ENCODE assay signal across 17 cellular contexts in genomic region chr10:14285941-14286555, GRCh38. TPM values are rescaled to one million over a fixed set of nuclear protein-coding genes. Genes with fewer than 3 reads are reported as not detected.
DNase-seq lines count a peak whose midpoint lies in the region; ATAC-seq and TF ChIP-seq lines count a peak whose summit lies in the region.
"Had no signal": no experiment of that assay in that cellular context is flagged by ENCODE, and none has a peak within 500 bp of the region (broad histone marks: within the 10 kb centered on the region; RNA-seq: fewer than 3 reads in every experiment).

No MANE protein-coding gene starts in this region.

- POLR2A ChIA-PET in HEK293 (lab: Yijun Ruan, JAX): no interaction called here

- H3K27ac ChIP-seq in HEK293 (ENCODE audit: extremely low read depth, low read depth, low read length): no peak overlapping the region
- H3K27ac ChIP-seq: 22Rv1; A549; BLaER1 treated with 17β-estradiol and CSF1 and Interleukin-3, amounts not matched to agents 10 nM and 100 nM; C4-2B had no signal

- TF ChIP-seq CTCF in HEK293 (tag by site-specific recombination; IDR thresholded peaks at IDR 0.05): no peak

- no peak overlapping the region for H3K4me3 ChIP-seq in HEK293 (ENCODE audit: low read depth, low read length)
- H3K4me3 ChIP-seq: A549; BLaER1 treated with 17β-estradiol and CSF1 and Interleukin-3, amounts not matched to agents 10 nM and 100 nM had no signal

- intact Hi-C loops in sciatic nerve (cut with DNase I): no loop called here

- DNase-seq in fibroblast of gingiva (ENCODE audit: low read depth) (peak; percentile 26), sciatic nerve (ENCODE audit: low spot score) (no peak), superior temporal gyrus (ENCODE audit: extremely low spot score) (no peak), NCI-H526 treated with DMSO at 0.1 percent for 48 hours (lab: John Stamatoyannopoulos, UW) (no peak)
- DNase-seq: AML-193; Caco-2; Calu3; CD4-positive, alpha-beta T cell; CD8-positive, alpha-beta T cell; DMS79 treated with DMSO at 0.1 percent for 48 hours; GF-D8 had no signal

- no peaks in the 10 kb centered on the region for H3K4me1 ChIP-seq in HEK293 (ENCODE audit: control insufficient read depth, insufficient read depth, low read length)
- H3K4me1 ChIP-seq: A549; BLaER1 treated with 17β-estradiol and CSF1 and Interleukin-3, amounts not matched to agents 10 nM and 100 nM; Caco-2 had no signal

- CTCF ChIA-PET in HEK293 (lab: Yijun Ruan, JAX): no interaction called here

- H3K9me3 ChIP-seq in HEK293 (ENCODE audit: control insufficient read depth, insufficient read depth, low read depth, low read length): no peaks in the 10 kb centered on the region

- ATAC-seq in sciatic nerve: peak; percentile 67
- ATAC-seq in GM19397 (IDR thresholded peaks at IDR 0.05; ENCODE audit: unreplicated experiment): no peak
- ATAC-seq: A549; CD8-positive, alpha-beta T cell had no signal

- no peaks in the 10 kb centered on the region for H3K36me3 ChIP-seq in HEK293 (ENCODE audit: control insufficient read depth in 2 of 2, insufficient read depth in 1 of 2, low read length in 2 of 2)
- H3K36me3 ChIP-seq: BLaER1 treated with 17β-estradiol and CSF1 and Interleukin-3, amounts not matched to agents 10 nM and 100 nM had no signal

TF ChIP-seq in HEK293, 187 proteins besides CTCF, POLR2A, EP300 and RAD21:
- TF ChIP-seq ZNF677 (tag by site-specific recombination; IDR thresholded peaks at IDR 0.05) (peak; percentile 93), ZNF561 (tag by site-specific recombination; IDR thresholded peaks at IDR 0.05; ENCODE audit: borderline replicate concordance) (no peak), ZNF549 (tag by site-specific recombination; IDR thresholded peaks at IDR 0.05) (no peak), ZNF274 (IDR thresholded peaks at IDR 0.05; ENCODE audit: low read length) (no peak), ZNF274 (tag by site-specific recombination; IDR thresholded peaks at IDR 0.05; ENCODE audit: borderline replicate concordance) (no peak), KLF8 (tag by site-specific recombination; IDR thresholded peaks at IDR 0.05) (no peak), ZNF10 (tag by site-specific recombination; IDR thresholded peaks at IDR 0.05) (no peak)

RNA-seq across cellular contexts. Expression of gene FRMD4A, which starts 44.7 kb away (rescaled TPM):
- 98.0 TPM for total RNA-seq in sciatic nerve
